8 cellular contexts compared by ENCODE assay signal in the genomic region with DNA sequence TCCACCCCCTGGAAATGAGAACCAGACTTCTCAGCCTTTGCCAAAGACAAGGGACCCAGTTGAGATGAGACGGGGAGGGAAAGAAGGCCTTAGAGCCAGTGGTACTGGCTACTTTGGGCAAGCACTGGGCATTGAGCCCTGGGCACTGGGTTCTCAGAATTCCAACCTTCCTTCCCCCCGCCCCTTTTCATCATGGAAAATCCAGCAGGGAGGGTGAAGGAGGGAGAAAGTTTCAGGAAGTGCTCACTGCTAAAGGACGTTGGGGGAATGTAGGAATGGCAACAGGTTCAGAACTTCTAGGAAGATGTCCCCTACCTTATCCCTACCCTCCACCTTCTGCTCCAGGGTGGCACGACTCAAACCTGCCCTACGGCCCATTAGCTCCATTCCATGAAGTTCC. TPM values are rescaled to one million over a fixed set of nuclear protein-coding genes. Genes with fewer than 3 reads are reported as not detected.
A peak's percentile ranks its signal among the peaks of the same experiment; 100 is the strongest.
DNase-seq lines count a peak whose midpoint lies in the region; ATAC-seq and TF ChIP-seq lines count a peak whose summit lies in the region.

No MANE protein-coding gene starts in this region.

- ATAC-seq in GM18498 (IDR thresholded peaks at IDR 0.05; ENCODE audit: unreplicated experiment) (no peak), HG02571 (IDR thresholded peaks at IDR 0.05; ENCODE audit: unreplicated experiment) (no peak), HG03521 (IDR thresholded peaks at IDR 0.05; ENCODE audit: unreplicated experiment) (no peak)

- no peak overlapping the region for H3K4me3 ChIP-seq in CD4-positive, alpha-beta memory T cell (ENCODE audit: low read length in 2 of 2)
- H3K4me3 ChIP-seq in SJCRH30 (peak overlapping the region; percentile 64; the same call in 1 of the 2 replicates), fibroblast of lung (replicated peaks in 1 of 4; ENCODE audit: control extremely low read depth in 1 of 4, insufficient read depth in 1 of 4, low read depth in 3 of 4, low read length in 4 of 4) (peak overlapping the region; percentile 3 to 83 (median 61))

- no peak for TF ChIP-seq CTCF in fibroblast of lung (conservative IDR thresholded peaks at IDR 0.05 in 1 of 2, IDR thresholded peaks at IDR 0.05 in 1 of 2; ENCODE audit: low read depth in 1 of 2, low read length in 2 of 2)

- H3K9me3 ChIP-seq in CD4-positive, alpha-beta memory T cell (ENCODE audit: control insufficient read depth in 1 of 2, low read length in 2 of 2): no peaks in the 10 kb centered on the region
- H3K9me3 ChIP-seq in SJCRH30 (replicated peaks) (no peaks in the 10 kb centered on the region), fibroblast of lung (ENCODE audit: control insufficient read depth, insufficient read depth, low read depth, low read length) (no peaks in the 10 kb centered on the region)

- H3K27me3 ChIP-seq in CD4-positive, alpha-beta memory T cell (ENCODE audit: insufficient read depth, low read length): no peaks in the 10 kb centered on the region
- no peaks in the 10 kb centered on the region for H3K27me3 ChIP-seq in SJCRH30
- H3K27me3 ChIP-seq in fibroblast of lung (ENCODE audit: control insufficient read depth, insufficient read depth, low read length): no peaks in the 10 kb centered on the region

- H3K9me3 Mint-ChIP-seq in CD4-positive, alpha-beta memory T cell: peaks cover 0 to 2% (median 0%) of the 10 kb centered on the region in 8 donors

- peak overlapping the region in 7 of 8 donors; percentile 32 to 98 (median 95) for H3K4me3 Mint-ChIP-seq in CD4-positive, alpha-beta memory T cell

- no peak overlapping the region for H3K27ac ChIP-seq in CD4-positive, alpha-beta memory T cell (ENCODE audit: low read depth, low read length)
- no peak overlapping the region for H3K27ac ChIP-seq in SJCRH30
- H3K27ac ChIP-seq in fibroblast of lung (ENCODE audit: insufficient read depth, low read length): peak overlapping the region; percentile 97

- H3K27me3 Mint-ChIP-seq in CD4-positive, alpha-beta memory T cell: no peaks in the 10 kb centered on the region

- H3K4me1 Mint-ChIP-seq in CD4-positive, alpha-beta memory T cell: peaks cover 5 to 15% (median 11%) of the 10 kb centered on the region in 4 donors

- H3K79me2 ChIP-seq in fibroblast of lung (ENCODE audit: control insufficient read depth, insufficient read depth, low read length): peaks cover 16% of the 10 kb centered on the region

- POLR2A ChIA-PET in CD4-positive, alpha-beta memory T cell (lab: Charles Lee; ENCODE audit: partially characterized antibody): interaction anchor here (0.7 to 4.6 kb wide), 4 partner anchors 7 to 53 kb away, joined by 3 to 22 read pairs (median 11); partner anchors contain the start of genes EIF4B and IGFBP6

- peaks cover 14% of the 10 kb centered on the region for H3K4me1 ChIP-seq in CD4-positive, alpha-beta memory T cell (ENCODE audit: insufficient read depth, low read length)
- H3K4me1 ChIP-seq in SJCRH30 (peaks cover 21% of the 10 kb centered on the region), fibroblast of lung (ENCODE audit: control insufficient read depth, extremely low read depth, insufficient read depth, low read length) (peaks cover 19% of the 10 kb centered on the region)

- CTCF ChIA-PET in CD4-positive, alpha-beta memory T cell (lab: Charles Lee; ENCODE audit: partially characterized antibody): interaction anchor here (1.2 to 1.9 kb wide), 2 partner anchors 14 to 24 kb away, joined by 3 to 4 read pairs; no protein-coding TSS in a partner anchor

- H3K36me3 ChIP-seq in CD4-positive, alpha-beta memory T cell (ENCODE audit: insufficient read depth, low read length): peaks cover 6% of the 10 kb centered on the region
- H3K36me3 ChIP-seq in SJCRH30: peaks cover 8% of the 10 kb centered on the region; the same call in 1 of the 2 replicates
- peaks cover 6% of the 10 kb centered on the region for H3K36me3 ChIP-seq in fibroblast of lung (ENCODE audit: control insufficient read depth, insufficient read depth, low read length)

- no peaks in the 10 kb centered on the region for H4K20me1 ChIP-seq in fibroblast of lung (ENCODE audit: control insufficient read depth, extremely low read depth, insufficient read depth, low read length)

- no peak overlapping the region for H2AFZ ChIP-seq in fibroblast of lung (ENCODE audit: low read length)

- intact Hi-C loops in CD4-positive, alpha-beta memory T cell (cut with micrococcal nuclease): loop anchor here (2.0 kb wide), 1 partner anchor 39 kb away; the partner anchor contains the start of gene EIF4B
- intact Hi-C loops in posterior vena cava (cut with DNase I): no loop called here

- DNase-seq in CD4-positive, alpha-beta memory T cell: no peak
- DNase-seq in SJCRH30: no peak
- no peak for DNase-seq in fibroblast of lung (ENCODE audit: low read depth in 2 of 2)
- peak; percentile 83 for DNase-seq in posterior vena cava (ENCODE audit: low spot score)
- DNase-seq in globus pallidus (ENCODE audit: low spot score): no peak

- peak overlapping the region in 4 of 7 donors; percentile 12 to 97 (median 96) for H3K27ac Mint-ChIP-seq in CD4-positive, alpha-beta memory T cell

- no peak overlapping the region for H3K9ac ChIP-seq in fibroblast of lung (ENCODE audit: insufficient read depth, low read length)

- H3K4me2 ChIP-seq in fibroblast of lung (ENCODE audit: extremely low read depth, insufficient read depth, low read length): peak overlapping the region; percentile 49

- H3K36me3 Mint-ChIP-seq in CD4-positive, alpha-beta memory T cell: peaks cover 6 to 16% of the 10 kb centered on the region in 2 donors

RNA-seq across cellular contexts. Expression of gene TNS2, which starts 4.2 kb away (rescaled TPM):
- 1 to 10 TPM; 6.3 to 7.2 TPM for total RNA-seq in CD4-positive, alpha-beta memory T cell
- polyA plus RNA-seq in CD4-positive, alpha-beta memory T cell: under 1 TPM; 0.27 to 0.45 TPM
- 13.3 and 16.1 TPM in 2 replicates for total RNA-seq in SJCRH30 (2014; rRNA removed; shearing (Covaris generic))
- 52.4 and 60.6 TPM in 2 replicates for total RNA-seq in fibroblast of lung
- polyA plus RNA-seq in fibroblast of lung: 35.3 and 45.5 TPM in 2 replicates
- 52.3 and 54.6 TPM in 2 replicates for polyA plus RNA-seq in fibroblast of lung (2012)
- 141 and 176 TPM in 2 replicates for polyA minus RNA-seq in fibroblast of lung (ENCODE audit: low replicate concordance)
- total RNA-seq in posterior vena cava: 100 to 1,000 TPM; 139 to 218 TPM

RNA-seq across cellular contexts. Expression of gene SPRYD3, which starts 33.5 kb away (rescaled TPM):
- total RNA-seq in CD4-positive, alpha-beta memory T cell: 10 to 100 TPM; 54.3 to 59.3 TPM
- 10 to 100 TPM; 54.2 to 71.7 TPM for polyA plus RNA-seq in CD4-positive, alpha-beta memory T cell
- total RNA-seq in SJCRH30 (2014; rRNA removed; shearing (Covaris generic)): 8.9 and 10.4 TPM in 2 replicates
- total RNA-seq in fibroblast of lung (13.9 and 18.2 TPM in 2 replicates), posterior vena cava (10 to 100 TPM; 77.6 to 90.5 TPM)
- 23.3 and 27.7 TPM in 2 replicates for polyA plus RNA-seq in fibroblast of lung
- 25.7 and 33.1 TPM in 2 replicates for polyA plus RNA-seq in fibroblast of lung (2012)
- 67.2 and 104 TPM in 2 replicates for polyA minus RNA-seq in fibroblast of lung (ENCODE audit: low replicate concordance)

RNA-seq across cellular contexts. Expression of gene EIF4B, which starts 39.4 kb away (rescaled TPM):
- 100 to 1,000 TPM; 730 to 777 TPM for total RNA-seq in CD4-positive, alpha-beta memory T cell
- 100 to 1,000 TPM in 1 of 2 donors, 10 to 100 TPM in 1; 74.2 to 117 TPM for polyA plus RNA-seq in CD4-positive, alpha-beta memory T cell
- total RNA-seq in SJCRH30 (2014; rRNA removed; shearing (Covaris generic)): 505 and 541 TPM in 2 replicates
- total RNA-seq in fibroblast of lung (1,180 and 1,819 TPM in 2 replicates), posterior vena cava (100 to 1,000 TPM; 311 to 314 TPM)
- polyA plus RNA-seq in fibroblast of lung: 380 and 466 TPM in 2 replicates
- polyA plus RNA-seq in fibroblast of lung (2012): 255 and 359 TPM in 2 replicates
- polyA minus RNA-seq in fibroblast of lung (ENCODE audit: low replicate concordance): 698 and 797 TPM in 2 replicates

RNA-seq across cellular contexts. Expression of gene IGFBP6, which starts 51.8 kb away (rescaled TPM):
- total RNA-seq in CD4-positive, alpha-beta memory T cell: under 1 TPM in 1 of 2 experiments, not detected in 1; 0.61 TPM
- 1 to 10 TPM in 1 of 2 donors, under 1 TPM in 1; 0.53 to 1.5 TPM for polyA plus RNA-seq in CD4-positive, alpha-beta memory T cell
- 11.5 and 13.0 TPM in 2 replicates for total RNA-seq in SJCRH30 (2014; rRNA removed; shearing (Covaris generic))
- total RNA-seq in fibroblast of lung (592 and 973 TPM in 2 replicates), posterior vena cava (100 to 1,000 TPM; 679 to 733 TPM)
- 229 and 274 TPM in 2 replicates for polyA plus RNA-seq in fibroblast of lung
- polyA plus RNA-seq in fibroblast of lung (2012): 532 and 589 TPM in 2 replicates
- 359 and 701 TPM in 2 replicates for polyA minus RNA-seq in fibroblast of lung (ENCODE audit: low replicate concordance)

RNA-seq across cellular contexts. Expression of gene SOAT2, which starts 57.6 kb away (rescaled TPM):
- total RNA-seq in CD4-positive, alpha-beta memory T cell: under 1 TPM; 0.26 to 0.42 TPM
- under 1 TPM; 0.20 to 0.85 TPM for polyA plus RNA-seq in CD4-positive, alpha-beta memory T cell
- not detected in 2 replicates for total RNA-seq in SJCRH30 (2014; rRNA removed; shearing (Covaris generic))
- total RNA-seq in fibroblast of lung (under 0.01 TPM in 1 of 2 replicates, not detected in the other), posterior vena cava (under 1 TPM; 0.32 to 0.90 TPM)
- 0.12 TPM in 1 of 2 replicates, not detected in the other for polyA plus RNA-seq in fibroblast of lung
- polyA plus RNA-seq in fibroblast of lung (2012): 0.06 and 0.31 TPM in 2 replicates
- 1.7 TPM in 1 of 2 replicates, not detected in the other for polyA minus RNA-seq in fibroblast of lung (ENCODE audit: low replicate concordance)

Comparison
In these comparisons a context has a peak if more than half of its experiments do, and no peak if none do; other contexts are left out.
1. H3K4me3 ChIP-seq: peak in SJCRH30 (single experiment) and fibroblast of lung (4 of 4); none in CD4-positive, alpha-beta memory T cell (0 of 2).